Comparison of ENCODE assay signal across 19 cellular contexts in the genomic region with DNA sequence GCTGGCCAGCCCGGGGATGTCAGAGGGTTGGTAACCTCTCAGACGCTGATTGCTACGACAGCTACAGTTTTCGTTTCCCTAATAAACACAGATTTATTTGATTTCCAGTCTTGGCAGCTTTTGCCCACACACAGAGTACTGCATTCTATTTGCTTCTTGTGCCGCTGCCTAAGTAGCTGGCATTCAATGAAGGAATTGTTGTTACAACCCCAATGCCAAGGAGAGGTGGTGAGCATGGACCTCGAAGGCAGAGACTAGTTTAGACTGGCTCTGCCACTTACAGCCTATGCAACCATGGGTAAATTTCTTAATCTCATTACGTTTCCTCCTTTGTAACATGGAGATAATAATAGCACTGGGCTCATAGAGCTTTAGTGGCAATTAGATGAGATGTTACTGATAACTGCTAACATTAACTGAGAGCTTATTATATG.
DNase-seq lines count a peak whose midpoint lies in the region; ATAC-seq and TF ChIP-seq lines count a peak whose summit lies in the region.
"Had no signal": no experiment of that assay in that cellular context is flagged by ENCODE, and none has a peak within 500 bp of the region (broad histone marks: within the 10 kb centered on the region; RNA-seq: fewer than 3 reads in every experiment).

No MANE protein-coding gene starts in this region.

- H3K4me1 ChIP-seq in gastrocnemius medialis (no peaks in the 10 kb centered on the region), GM23338 (ENCODE audit: insufficient read depth) (peaks cover 12% of the 10 kb centered on the region)

- H3K4me1 Mint-ChIP-seq in GM23338 = peaks cover 13% of the 10 kb centered on the region
- H3K4me1 Mint-ChIP-seq: CD8-positive, alpha-beta memory T cell; T-cell had no signal

- H3K4me3 Mint-ChIP-seq in GM23338 = no peak overlapping the region
- H3K4me3 Mint-ChIP-seq: CD8-positive, alpha-beta memory T cell; T-cell had no signal

- no peak for TF ChIP-seq POLR2A in gastrocnemius medialis (IDR thresholded peaks at IDR 0.05)

- H3K9me2 ChIP-seq in GM23338 (ENCODE audit: insufficient read depth) = peaks cover 4% of the 10 kb centered on the region; the same call in 1 of the 2 replicates

- no peaks in the 10 kb centered on the region for H4K20me1 ChIP-seq in GM23338 (replicated peaks; ENCODE audit: insufficient read depth)

- H3F3A ChIP-seq in GM23338 (replicated peaks; ENCODE audit: low read depth) = no peaks in the 10 kb centered on the region

- intact Hi-C loops in sciatic nerve (cut with DNase I) (no loop called here), gastrocnemius medialis (cut with DNase I; ENCODE audit: low total_unique reads) (no loop called here)

- H3K36me3 Mint-ChIP-seq in GM23338 (ENCODE audit: low read depth) = no peaks in the 10 kb centered on the region
- H3K36me3 Mint-ChIP-seq: CD8-positive, alpha-beta memory T cell; T-cell had no signal

- H3K9me3 ChIP-seq in gastrocnemius medialis = no peaks in the 10 kb centered on the region
- H3K9me3 ChIP-seq: A549, HAP-1 had no signal

- DNase-seq in G401 (ENCODE audit: low spot score) (peak; percentile 22), globus pallidus (ENCODE audit: low spot score) (peak; percentile 63), sciatic nerve (ENCODE audit: low spot score) (no peak), NCI-H2227 (lab: John Stamatoyannopoulos, UW; ENCODE audit: unreplicated experiment) (no peak), gastrocnemius medialis (no peak), GM23338 (ENCODE audit: low spot score) (no peak)
- DNase-seq: CD8-positive, alpha-beta memory T cell; DMS79; Kasumi-1; MM.1S; NCI-H1092 treated with DMSO at 0.1 percent for 48 hours; NCI-H146; NCI-H526 treated with DMSO at 0.1 percent for 48 hours; T-cell had no signal

- peaks cover 23% of the 10 kb centered on the region for H3K27me3 Mint-ChIP-seq in GM23338 (ENCODE audit: insufficient read depth, low read depth, poor library complexity)
- H3K27me3 Mint-ChIP-seq: CD8-positive, alpha-beta memory T cell had no signal

- H3K9me3 Mint-ChIP-seq in GM23338 = no peaks in the 10 kb centered on the region; the same call in 2 of the 3 replicates
- H3K9me3 Mint-ChIP-seq: CD8-positive, alpha-beta memory T cell had no signal

- H3K36me3 ChIP-seq in gastrocnemius medialis = no peaks in the 10 kb centered on the region
- H3K36me3 ChIP-seq in GM23338 (ENCODE audit: insufficient read depth) = no peaks in the 10 kb centered on the region
- H3K36me3 ChIP-seq: HAP-1 had no signal

- peak overlapping the region; percentile 68 for H3K27ac ChIP-seq in VCaP
- no peak overlapping the region for H3K27ac ChIP-seq in gastrocnemius medialis
- no peak overlapping the region for H3K27ac ChIP-seq in GM23338 (ENCODE audit: low read depth)
- H3K27ac ChIP-seq: A549, SK-N-MC had no signal

- TF ChIP-seq CTCF in VCaP (conservative IDR thresholded peaks at IDR 0.05) (no peak), gastrocnemius medialis (IDR thresholded peaks at IDR 0.05 in 4 of 5, conservative IDR thresholded peaks at IDR 0.05 in 1 of 5) (no peak), GM23338 (conservative IDR thresholded peaks at IDR 0.05; ENCODE audit: low read depth in 2 of 2) (no peak)

- no peak overlapping the region for H3K27ac Mint-ChIP-seq in GM23338
- H3K27ac Mint-ChIP-seq: CD8-positive, alpha-beta memory T cell; T-cell had no signal

- H2AFZ ChIP-seq in GM23338 = no peak overlapping the region

- H3K79me2 ChIP-seq in GM23338 (replicated peaks; ENCODE audit: insufficient read depth) = no peaks in the 10 kb centered on the region

- in situ Hi-C loops in G401 (cut with HindIII; ENCODE audit: low sequenced_read_pairs) (no loop called here), gastrocnemius medialis (cut with MboI; ENCODE audit: low sequenced_read_pairs in 4 of 4) (no loop called here)

- H3K27me3 ChIP-seq in gastrocnemius medialis (no peaks in the 10 kb centered on the region), GM23338 (ENCODE audit: insufficient read depth) (peaks cover 13% of the 10 kb centered on the region; the same call in 1 of the 2 replicates)

- ATAC-seq in sciatic nerve = peak; percentile 33
- no peak for ATAC-seq in gastrocnemius medialis
- no peak for ATAC-seq in GM23338
- ATAC-seq: A549, Right ventricle myocardium inferior, T-cell had no signal

- H3K4me2 ChIP-seq in GM23338 = no peak overlapping the region
- H3K4me2 ChIP-seq: A549 had no signal

- H3K4me3 ChIP-seq in gastrocnemius medialis (no peak overlapping the region), GM23338 (no peak overlapping the region)
- H3K4me3 ChIP-seq: A549, HAP-1, SK-N-MC had no signal

TF ChIP-seq in GM23338, 12 proteins besides CTCF, POLR2A, EP300 and RAD21 (continues in another document):
- TF ChIP-seq ZNF462 (CRISPR knock-in tag; IDR thresholded peaks at IDR 0.05) (no peak), POLR2AphosphoS5 (IDR thresholded peaks at IDR 0.05; ENCODE audit: low read depth) (no peak)

Comparison
In these comparisons a context has a peak if more than half of its experiments do, and no peak if none do; other contexts are left out.
1. DNase-seq: peak in G401 (single experiment) and globus pallidus (single experiment); none in sciatic nerve (single experiment), NCI-H2227 (single experiment), gastrocnemius medialis (0 of 2) and GM23338 (single experiment).